19 cellular contexts compared by ENCODE assay signal in the genomic region with DNA sequence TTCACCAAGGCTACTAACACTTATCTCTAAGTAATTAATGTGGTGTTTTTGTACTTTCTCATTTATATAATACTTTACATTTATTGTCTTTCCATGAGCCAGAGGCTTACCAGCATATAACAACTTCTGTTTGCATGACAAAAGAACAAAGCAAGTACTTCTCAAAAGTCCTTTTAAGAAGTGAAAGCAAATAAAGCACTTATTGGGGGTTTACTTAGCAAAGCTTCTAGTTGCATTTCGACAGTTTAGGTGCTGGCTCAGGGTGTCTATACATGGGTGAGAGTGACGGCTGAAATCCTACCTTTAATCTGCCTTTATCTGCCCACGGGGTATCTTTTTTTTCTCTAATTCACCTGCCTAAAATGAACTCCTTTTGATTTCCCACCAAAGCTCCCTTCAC. TPM values are rescaled to one million over a fixed set of nuclear protein-coding genes. Genes with fewer than 3 reads are reported as not detected.
DNase-seq lines count a peak whose midpoint lies in the region; ATAC-seq and TF ChIP-seq lines count a peak whose summit lies in the region.
"Had no signal": no experiment of that assay in that cellular context is flagged by ENCODE, and none has a peak within 500 bp of the region (broad histone marks: within the 10 kb centered on the region; RNA-seq: fewer than 3 reads in every experiment).

No MANE protein-coding gene starts in this region.

- 65% methylated on average over 3 of the region's 3 CpGs for WGBS in mesenchymal stem cell

- H3K36me3 ChIP-seq in mesenchymal stem cell (ENCODE audit: control insufficient read depth in 1 of 2, insufficient read depth in 2 of 2, low read depth in 1 of 2, low read length in 2 of 2) = no peaks in the 10 kb centered on the region
- H3K36me3 ChIP-seq: BE2C, SJSA1 had no signal

- H3K27me3 ChIP-seq in mesenchymal stem cell (ENCODE audit: control insufficient read depth in 1 of 2, insufficient read depth in 1 of 2, low read length in 2 of 2) = no peaks in the 10 kb centered on the region
- H3K27me3 ChIP-seq: BE2C, SJSA1 had no signal

- H4K91ac ChIP-seq in mesenchymal stem cell (ENCODE audit: low read length) = no peak overlapping the region

- peak overlapping the region; percentile 9 for H3K9ac ChIP-seq in mesenchymal stem cell (ENCODE audit: low read length)

- H3K9me3 ChIP-seq in mesenchymal stem cell (ENCODE audit: control insufficient read depth, low read length) = peaks cover under 1% of the 10 kb centered on the region
- H3K9me3 ChIP-seq: BE2C, SJSA1 had no signal

- H2BK15ac ChIP-seq in mesenchymal stem cell (ENCODE audit: low read depth, poor library complexity, severe bottlenecking) = no peak overlapping the region

- no peak overlapping the region for H3K18ac ChIP-seq in mesenchymal stem cell (ENCODE audit: low read depth in 1 of 2, low read length in 2 of 2)

- intact Hi-C loops in activated CD4-positive, alpha-beta memory T cell treated with anti-CD3 and anti-CD28 coated beads for 36 hours (cut with micrococcal nuclease) = no loop called here

- H3K4me1 Mint-ChIP-seq in brain = peaks cover 13% of the 10 kb centered on the region
- H3K4me1 Mint-ChIP-seq in activated CD4-positive, alpha-beta memory T cell treated with anti-CD3 and anti-CD28 coated beads for 36 hours (ENCODE audit: low read depth) = no peaks in the 10 kb centered on the region
- H3K4me1 Mint-ChIP-seq: CD4-positive, alpha-beta memory T cell had no signal

- H3K4me2 ChIP-seq in mesenchymal stem cell (ENCODE audit: low read length, poor library complexity, severe bottlenecking) = no peak overlapping the region
- H3K4me2 ChIP-seq: PC-9 had no signal

- no peaks in the 10 kb centered on the region for H3K27me3 Mint-ChIP-seq in brain
- no peaks in the 10 kb centered on the region for H3K27me3 Mint-ChIP-seq in activated CD4-positive, alpha-beta memory T cell treated with anti-CD3 and anti-CD28 coated beads for 36 hours
- H3K27me3 Mint-ChIP-seq: CD4-positive, alpha-beta memory T cell had no signal

- POLR2A ChIA-PET in activated CD4-positive, alpha-beta memory T cell treated with anti-CD3 and anti-CD28 coated beads for 36 hours (lab: Charles Lee) = no interaction called here

- H2AFZ ChIP-seq in mesenchymal stem cell (ENCODE audit: low read depth, low read length) = peak overlapping the region; percentile 27
- H2AFZ ChIP-seq: PC-9 had no signal

- CTCF ChIA-PET in activated CD4-positive, alpha-beta memory T cell treated with anti-CD3 and anti-CD28 coated beads for 36 hours (lab: Charles Lee) = no interaction called here

- H2BK120ac ChIP-seq in mesenchymal stem cell (ENCODE audit: low read depth, low read length) = no peak overlapping the region

- no peak overlapping the region for H4K8ac ChIP-seq in mesenchymal stem cell (ENCODE audit: low read length)

- no peak overlapping the region for H3K4me3 ChIP-seq in mesenchymal stem cell (ENCODE audit: insufficient read depth in 1 of 2, low read depth in 1 of 2, low read length in 2 of 2)
- H3K4me3 ChIP-seq: PC-9, SJSA1 had no signal

- peak overlapping the region in 3 of 5 experiments; percentile 8 to 36 (median 22) for H3K27ac Mint-ChIP-seq in brain
- no peak overlapping the region for H3K27ac Mint-ChIP-seq in activated CD4-positive, alpha-beta memory T cell treated with anti-CD3 and anti-CD28 coated beads for 36 hours
- H3K27ac Mint-ChIP-seq: CD4-positive, alpha-beta memory T cell had no signal

- H3K9me3 Mint-ChIP-seq in brain = peaks cover 8 to 21% (median 16%) of the 10 kb centered on the region in 5 experiments
- H3K9me3 Mint-ChIP-seq in activated CD4-positive, alpha-beta memory T cell treated with anti-CD3 and anti-CD28 coated beads for 36 hours = no peaks in the 10 kb centered on the region

- H2BK5ac ChIP-seq in mesenchymal stem cell (ENCODE audit: low read depth, low read length, poor library complexity, severe bottlenecking) = no peak overlapping the region

- no peak overlapping the region for H3K4ac ChIP-seq in mesenchymal stem cell (ENCODE audit: low read depth in 1 of 2, low read length in 2 of 2)

- no peak for TF ChIP-seq CTCF in brain (conservative IDR thresholded peaks at IDR 0.05)

- no peak overlapping the region for H3K4me3 Mint-ChIP-seq in brain
- H3K4me3 Mint-ChIP-seq in activated CD4-positive, alpha-beta memory T cell treated with anti-CD3 and anti-CD28 coated beads for 36 hours = no peak overlapping the region
- H3K4me3 Mint-ChIP-seq: CD4-positive, alpha-beta memory T cell had no signal

- H2AK5ac ChIP-seq in mesenchymal stem cell (ENCODE audit: low read length, severe bottlenecking) = no peak overlapping the region

- no peaks in the 10 kb centered on the region for H3K4me1 ChIP-seq in mesenchymal stem cell (ENCODE audit: control insufficient read depth, insufficient read depth, low read depth, low read length)
- H3K4me1 ChIP-seq: BE2C had no signal

- DNase-seq in NCI-H510A treated with DMSO at 0.1 percent for 48 hours (lab: John Stamatoyannopoulos, UW) = peak; percentile 18
- DNase-seq in NCI-H510A (lab: John Stamatoyannopoulos, UW) = no peak
- no peak for DNase-seq in mesenchymal stem cell
- no peak for DNase-seq in HuH-7.5 (ENCODE audit: low spot score)
- DNase-seq in activated CD4-positive, alpha-beta memory T cell treated with anti-CD3 and anti-CD28 coated beads for 36 hours = no peak
- no peak for DNase-seq in retina
- DNase-seq: 8988T; BE2C; Calu3; CD4-positive, alpha-beta memory T cell; DMS79 treated with DMSO at 0.1 percent for 48 hours; NCI-H1436 treated with DMSO at 0.1 percent for 48 hours; NCI-H2029 treated with DMSO at 0.1 percent for 48 hours; PC-9 had no signal

- H3K27ac ChIP-seq in mesenchymal stem cell (ENCODE audit: low read length, poor library complexity, severe bottlenecking) = no peak overlapping the region
- H3K27ac ChIP-seq: PC-9, SJSA1 had no signal

- no peak for ATAC-seq in HG03045 (IDR thresholded peaks at IDR 0.05; ENCODE audit: unreplicated experiment)

- H3K36me3 Mint-ChIP-seq in brain = peaks cover 5% of the 10 kb centered on the region
- H3K36me3 Mint-ChIP-seq in activated CD4-positive, alpha-beta memory T cell treated with anti-CD3 and anti-CD28 coated beads for 36 hours = no peaks in the 10 kb centered on the region
- H3K36me3 Mint-ChIP-seq: CD4-positive, alpha-beta memory T cell had no signal

- no peaks in the 10 kb centered on the region for H3K79me1 ChIP-seq in mesenchymal stem cell (replicated peaks; ENCODE audit: low read length, poor library complexity, severe bottlenecking)

- no peak overlapping the region for H3K14ac ChIP-seq in mesenchymal stem cell (ENCODE audit: low read length in 2 of 2)

- no peak overlapping the region for H2BK12ac ChIP-seq in mesenchymal stem cell (ENCODE audit: low read length in 2 of 2)

- H3K23ac ChIP-seq in mesenchymal stem cell (ENCODE audit: low read length in 2 of 2) = no peak overlapping the region

RNA-seq across cellular contexts. Expression of a gene that starts 21.0 kb away (rescaled TPM):
- polyA plus RNA-seq in brain (ENCODE audit: insufficient read depth, low read depth, low replicate concordance) = 55.4 TPM
- polyA plus RNA-seq in mesenchymal stem cell (2013, experiment 1 of 2) = 62.6 TPM
- polyA plus RNA-seq in mesenchymal stem cell (2013, experiment 2 of 2) = 61.6 TPM
- not detected for total RNA-seq in activated CD4-positive, alpha-beta memory T cell treated with anti-CD3 and anti-CD28 coated beads for 36 hours
- total RNA-seq: Calu3; CD4-positive, alpha-beta memory T cell; G401; HT1080; PC-9 had no signal
- polyA plus RNA-seq: CD4-positive, alpha-beta memory T cell had no signal
